In the genomic region with DNA sequence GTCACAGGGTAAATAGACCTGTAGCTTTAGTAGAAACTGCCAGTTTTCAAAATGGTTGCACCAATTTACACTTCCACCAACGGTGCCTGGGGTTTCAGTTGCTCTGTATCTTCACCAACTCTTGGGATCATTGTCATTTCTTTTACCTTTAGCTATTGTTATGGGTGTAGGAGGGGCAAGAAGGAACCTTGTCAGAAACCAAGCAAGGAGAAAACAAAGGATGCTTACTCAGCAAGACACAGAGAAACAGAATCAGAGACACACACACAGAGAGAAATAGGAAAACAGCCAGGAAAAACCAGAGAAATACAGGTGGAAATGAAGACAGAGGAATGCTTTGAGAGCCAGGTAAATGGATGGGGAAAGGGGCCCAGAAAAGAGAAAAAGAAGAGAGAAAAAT, we compare ENCODE assay signal across 38 cellular contexts.
"Had no signal": no experiment of that assay in that cellular context is flagged by ENCODE, and none has a peak within 500 bp of the region (broad histone marks: within the 10 kb centered on the region; RNA-seq: fewer than 3 reads in every experiment).

No MANE protein-coding gene starts in this region.

- H3K36me3 Mint-ChIP-seq: activated CD4-positive, alpha-beta memory T cell treated with anti-CD3 and anti-CD28 coated beads for 36 hours; activated CD8-positive, alpha-beta memory T cell treated with anti-CD3 and anti-CD28 coated beads, Interleukin-2, amount 10 ng/mL, durations not matched to agents 7 days and 5 days; activated naive CD4-positive, alpha-beta T cell treated with anti-CD3 and anti-CD28 coated beads, Interleukin-2, amount 50 U/mL, for 24 hours; activated naive CD8-positive, alpha-beta T cell treated with anti-CD3 and anti-CD28 coated beads for 36 hours had no signal

- H3K27ac ChIP-seq: adrenal gland, brain microvascular endothelial cell, coronary artery, esophagus muscularis mucosa, foreskin keratinocyte, gastrocnemius medialis, heart left ventricle, WERI-Rb-1 had no signal

- H3K4me3 Mint-ChIP-seq: activated CD4-positive, alpha-beta memory T cell treated with anti-CD3 and anti-CD28 coated beads for 36 hours; activated CD4-positive, alpha-beta T cell treated with anti-CD3 and anti-CD28 coated beads for 36 hours; activated CD4-positive, alpha-beta T cell treated with anti-CD3 and anti-CD28 coated beads, Interleukin-2, amount 10 ng/mL, durations not matched to agents 24 days and 14 days; activated CD8-positive, alpha-beta memory T cell treated with anti-CD3 and anti-CD28 coated beads, Interleukin-2, amount 10 ng/mL, durations not matched to agents 7 days and 5 days; activated CD8-positive, alpha-beta T cell treated with anti-CD3 and anti-CD28 coated beads, Interleukin-2, amount 10 ng/mL, durations not matched to agents 7 days and 5 days; activated naive CD4-positive, alpha-beta T cell treated with anti-CD3 and anti-CD28 coated beads for 36 hours; activated naive CD4-positive, alpha-beta T cell treated with anti-CD3 and anti-CD28 coated beads, Interleukin-2, amount 50 U/mL, for 24 hours; activated naive CD8-positive, alpha-beta T cell treated with anti-CD3 and anti-CD28 coated beads for 36 hours; activated naive CD8-positive, alpha-beta T cell treated with anti-CD3 and anti-CD28 coated beads, Interleukin-2, amount 50 U/mL, for 24 hours; activated T-helper 1 cell treated with anti-CD3 and anti-CD28 coated beads, Interleukin-12 subunit alpha, Interleukin-12 subunit beta, Interleukin-2, Interleukin-4 antibody, amounts not matched to agents 30 ng/mL and 10 ng/mL and 1 ng/mL, durations not matched to agents 14 hours and 24 hours and 36 hours; central memory CD8-positive, alpha-beta T cell; dendritic cell treated with granulocyte-macrophage colony-stimulating factor and Interleukin-4, amounts not matched to agents 40 ng/mL and 50 ng/mL, for 4 days; effector memory CD8-positive, alpha-beta T cell; T-helper 17 cell; T-helper 2 cell treated with Interferon-gamma antibody and Interleukin-4, amounts not matched to agents 5 μg/mL and 100 μg/mL, for 36 hours had no signal

- H3K4me1 Mint-ChIP-seq: activated CD4-positive, alpha-beta T cell treated with anti-CD3 and anti-CD28 coated beads for 36 hours; activated CD4-positive, alpha-beta T cell treated with anti-CD3 and anti-CD28 coated beads, Interleukin-2, amount 10 ng/mL, durations not matched to agents 24 days and 14 days; activated CD8-positive, alpha-beta memory T cell treated with anti-CD3 and anti-CD28 coated beads, Interleukin-2, amount 10 ng/mL, durations not matched to agents 7 days and 5 days; activated naive CD4-positive, alpha-beta T cell treated with anti-CD3 and anti-CD28 coated beads, Interleukin-2, amount 50 U/mL, for 24 hours; activated naive CD8-positive, alpha-beta T cell treated with anti-CD3 and anti-CD28 coated beads for 36 hours; activated naive CD8-positive, alpha-beta T cell treated with anti-CD3 and anti-CD28 coated beads, Interleukin-2, amount 50 U/mL, for 24 hours; central memory CD8-positive, alpha-beta T cell; T-helper 17 cell had no signal

- H3K9me3 Mint-ChIP-seq: activated CD4-positive, alpha-beta T cell treated with anti-CD3 and anti-CD28 coated beads, Interleukin-2, amount 10 ng/mL, durations not matched to agents 24 days and 14 days; activated T-helper 2 cell treated with anti-CD3 and anti-CD28 coated beads, Interferon-gamma antibody, Interleukin-2, Interleukin-4, amounts not matched to agents 10 μg/mL and 5 μg/mL and 100 μg/mL, durations not matched to agents 14 hours and 24 hours and 36 hours; dendritic cell treated with granulocyte-macrophage colony-stimulating factor and Interleukin-4, amounts not matched to agents 40 ng/mL and 50 ng/mL, for 4 days; effector memory CD8-positive, alpha-beta T cell; T-helper 2 cell treated with Interferon-gamma antibody and Interleukin-4, amounts not matched to agents 5 μg/mL and 100 μg/mL, for 36 hours had no signal

- ATAC-seq: activated CD4-positive, alpha-beta T cell treated with anti-CD3 and anti-CD28 coated beads for 36 hours; activated CD8-positive, alpha-beta memory T cell treated with anti-CD3 and anti-CD28 coated beads, Interleukin-2, amount 10 ng/mL, durations not matched to agents 7 days and 5 days; activated CD8-positive, alpha-beta T cell treated with anti-CD3 and anti-CD28 coated beads, Interleukin-2, amount 10 ng/mL, durations not matched to agents 7 days and 5 days; activated naive CD8-positive, alpha-beta T cell treated with anti-CD3 and anti-CD28 coated beads, Interleukin-2, amount 50 U/mL, for 24 hours; effector memory CD8-positive, alpha-beta T cell; foreskin keratinocyte; gastrocnemius medialis; heart left ventricle; T-helper 17 cell had no signal

- H3K9me3 ChIP-seq: adrenal gland, esophagus muscularis mucosa, gastrocnemius medialis, heart left ventricle had no signal

- H3K36me3 ChIP-seq: adrenal gland, brain microvascular endothelial cell, esophagus muscularis mucosa, gastrocnemius medialis, heart left ventricle, WERI-Rb-1 had no signal

- FAIRE-seq: bronchial epithelial cell had no signal

- H3K4me1 ChIP-seq: adrenal gland, foreskin keratinocyte, gastrocnemius medialis, heart left ventricle had no signal

- DNase-seq: activated CD4-positive, alpha-beta memory T cell treated with anti-CD3 and anti-CD28 coated beads for 36 hours; activated CD4-positive, alpha-beta T cell treated with anti-CD3 and anti-CD28 coated beads for 36 hours; activated CD4-positive, alpha-beta T cell treated with anti-CD3 and anti-CD28 coated beads, Interleukin-2, amount 10 ng/mL, durations not matched to agents 24 days and 14 days; activated CD4-positive, CD25-positive, alpha-beta regulatory T cell; activated CD4-positive, CD25-positive, alpha-beta regulatory T cell treated with anti-CD3 and anti-CD28 coated beads, Interleukin-2, amount 50 U/mL, for 72 hours; activated CD8-positive, alpha-beta memory T cell treated with anti-CD3 and anti-CD28 coated beads, Interleukin-2, amount 10 ng/mL, durations not matched to agents 7 days and 5 days; activated CD8-positive, alpha-beta memory T cell treated with anti-CD3 and anti-CD28 coated beads, Interleukin-2, amount 50 U/mL, for 4 hours; activated CD8-positive, alpha-beta T cell treated with anti-CD3 and anti-CD28 coated beads, Interleukin-2, amount 10 ng/mL, durations not matched to agents 7 days and 5 days; activated effector memory CD4-positive, alpha-beta T cell treated with anti-CD3 and anti-CD28 coated beads, Interleukin-2, amount 50 U/mL, for 16 hours; activated naive CD4-positive, alpha-beta T cell treated with anti-CD3 and anti-CD28 coated beads for 36 hours; activated naive CD8-positive, alpha-beta T cell treated with anti-CD3 and anti-CD28 coated beads for 36 hours; activated naive CD8-positive, alpha-beta T cell treated with anti-CD3 and anti-CD28 coated beads, Interleukin-2, amount 50 U/mL, for 24 hours; activated T-cell treated with anti-CD3 and anti-CD28 coated beads, Interleukin-2, amount 50 U/mL, for 1 hour; activated T-cell treated with anti-CD3 and anti-CD28 coated beads, Interleukin-2, amount 50 U/mL, for 48 hours; adrenal gland; amygdala; aorta; brain microvascular endothelial cell; effector CD4-positive, alpha-beta T cell; effector memory CD8-positive, alpha-beta T cell; erythroblast; foreskin keratinocyte; gastrocnemius medialis; glutamatergic neuron; heart left ventricle; T-helper 1 cell; T-helper 17 cell; T1000; WERI-Rb-1 had no signal

- H3K27ac Mint-ChIP-seq: activated CD4-positive, alpha-beta memory T cell treated with anti-CD3 and anti-CD28 coated beads for 36 hours; activated CD4-positive, alpha-beta T cell treated with anti-CD3 and anti-CD28 coated beads for 36 hours; activated CD4-positive, alpha-beta T cell treated with anti-CD3 and anti-CD28 coated beads, Interleukin-2, amount 10 ng/mL, durations not matched to agents 24 days and 14 days; activated CD8-positive, alpha-beta memory T cell treated with anti-CD3 and anti-CD28 coated beads, Interleukin-2, amount 10 ng/mL, durations not matched to agents 7 days and 5 days; activated CD8-positive, alpha-beta T cell treated with anti-CD3 and anti-CD28 coated beads, Interleukin-2, amount 10 ng/mL, durations not matched to agents 7 days and 5 days; activated naive CD4-positive, alpha-beta T cell treated with anti-CD3 and anti-CD28 coated beads for 36 hours; activated naive CD4-positive, alpha-beta T cell treated with anti-CD3 and anti-CD28 coated beads, Interleukin-2, amount 50 U/mL, for 24 hours; activated naive CD8-positive, alpha-beta T cell treated with anti-CD3 and anti-CD28 coated beads for 36 hours; activated naive CD8-positive, alpha-beta T cell treated with anti-CD3 and anti-CD28 coated beads, Interleukin-2, amount 50 U/mL, for 24 hours; activated T-helper 1 cell treated with anti-CD3 and anti-CD28 coated beads, Interleukin-12 subunit alpha, Interleukin-12 subunit beta, Interleukin-2, Interleukin-4 antibody, amounts not matched to agents 30 ng/mL and 10 ng/mL and 1 ng/mL, durations not matched to agents 14 hours and 24 hours and 36 hours; activated T-helper 2 cell treated with anti-CD3 and anti-CD28 coated beads, Interferon-gamma antibody, Interleukin-2, Interleukin-4, amounts not matched to agents 10 μg/mL and 5 μg/mL and 100 μg/mL, durations not matched to agents 14 hours and 24 hours and 36 hours; dendritic cell treated with granulocyte-macrophage colony-stimulating factor and Interleukin-4, amounts not matched to agents 40 ng/mL and 50 ng/mL, for 4 days; effector memory CD8-positive, alpha-beta T cell; T-helper 17 cell; T-helper 2 cell treated with Interferon-gamma antibody and Interleukin-4, amounts not matched to agents 5 μg/mL and 100 μg/mL, for 36 hours had no signal

- H3K27me3 ChIP-seq: brain microvascular endothelial cell, esophagus muscularis mucosa had no signal

- H3K4me3 ChIP-seq: adrenal gland, coronary artery, esophagus muscularis mucosa, gastrocnemius medialis, heart left ventricle had no signal
